ENCODE assay signal across 1 cellular context in the genomic region with DNA sequence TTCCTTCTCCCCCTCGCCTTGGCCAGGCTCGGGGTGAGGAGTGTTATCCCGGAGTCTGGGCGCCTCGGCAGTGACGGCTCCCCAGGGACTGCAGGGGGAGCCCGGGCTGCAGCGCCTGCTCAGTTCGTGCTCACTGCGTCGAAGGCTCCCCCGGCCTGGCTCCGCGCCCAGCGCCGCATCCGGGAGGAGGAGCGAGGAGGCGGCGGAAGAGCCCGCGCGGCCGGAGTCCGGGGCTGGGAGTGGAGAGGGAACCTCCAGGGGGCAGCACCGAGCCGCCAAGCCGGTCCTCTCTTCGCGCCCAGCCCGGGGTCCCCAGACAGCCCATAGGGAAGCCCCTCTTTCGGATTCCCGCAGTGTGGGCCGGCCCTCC.
A peak's percentile ranks its signal among the peaks of the same experiment; 100 is the strongest.
TF ChIP-seq lines count a peak whose summit lies in the region.

No MANE protein-coding gene starts in this region.

TF ChIP-seq in K562, 482 proteins besides CTCF, POLR2A, EP300 and RAD21 (continued from another document and continues in another):
- TF ChIP-seq MGA (IDR thresholded peaks at IDR 0.05) = peak; percentile 85
- no peak for TF ChIP-seq CBFA2T2 (conservative IDR thresholded peaks at IDR 0.05)
- TF ChIP-seq MBD1 (CRISPR knock-in tag; IDR thresholded peaks at IDR 0.05) = no peak
- 0 out of 2 replicates have a peak, but pooled peaks have one; percentile 11 for TF ChIP-seq MED1 (CRISPR knock-in tag; IDR thresholded peaks at IDR 0.05; ENCODE audit: borderline replicate concordance)
- no peak for TF ChIP-seq PRDM10 (IDR thresholded peaks at IDR 0.05; ENCODE audit: partially characterized antibody)
- peak; percentile 64 to 87 for TF ChIP-seq MAZ (CRISPR knock-in tag; conservative IDR thresholded peaks at IDR 0.05 in 1 of 2, IDR thresholded peaks at IDR 0.05 in 1 of 2)
- TF ChIP-seq ILK (tag; IDR thresholded peaks at IDR 0.05; ENCODE audit: borderline replicate concordance, low read depth) = no peak
- peak in 1 of 2 experiments; percentile 81; a peak in 2 of 4 replicates for TF ChIP-seq NONO (IDR thresholded peaks at IDR 0.05; ENCODE audit: low read depth in 2 of 2, low read length in 1 of 2)
- no peak for TF ChIP-seq NCOA6 (IDR thresholded peaks at IDR 0.05)
- no peak for TF ChIP-seq ZNF79 (CRISPR knock-in tag; IDR thresholded peaks at IDR 0.05; ENCODE audit: low read depth)
- no peak for TF ChIP-seq MEF2D (tag; conservative IDR thresholded peaks at IDR 0.05; ENCODE audit: low read depth)
- no peak for TF ChIP-seq GATAD2A (IDR thresholded peaks at IDR 0.05)
- TF ChIP-seq XRCC4 (IDR thresholded peaks at IDR 0.05; ENCODE audit: extremely low read depth, insufficient read depth, insufficient read length) = no peak
- no peak for TF ChIP-seq ZNF57 (CRISPR knock-in tag; IDR thresholded peaks at IDR 0.05)
- TF ChIP-seq ZHX1 (conservative IDR thresholded peaks at IDR 0.05; ENCODE audit: low read length) = no peak
- TF ChIP-seq HCFC1 (IDR thresholded peaks at IDR 0.05; ENCODE audit: low read depth, low read length) = peak; percentile 46
- TF ChIP-seq, protein P1, sequence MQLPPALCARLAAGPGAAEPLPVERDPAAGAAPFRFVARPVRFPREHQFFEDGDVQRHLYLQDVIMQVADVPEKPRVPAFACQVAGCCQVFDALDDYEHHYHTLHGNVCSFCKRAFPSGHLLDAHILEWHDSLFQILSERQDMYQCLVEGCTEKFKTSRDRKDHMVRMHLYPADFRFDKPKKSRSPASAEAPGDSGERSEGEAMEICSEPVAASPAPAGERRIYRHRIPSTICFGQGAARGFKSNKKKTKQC (CRISPR knock-in tag; IDR thresholded peaks at IDR 0.05) = peak; percentile 90
- TF ChIP-seq ZNF311 (CRISPR knock-in tag; IDR thresholded peaks at IDR 0.05) = no peak
- TF ChIP-seq HNRNPLL (IDR thresholded peaks at IDR 0.05; ENCODE audit: low read depth, low read length, poor library complexity, severe bottlenecking) = peak; percentile 59
- peak; percentile 95 for TF ChIP-seq FIP1L1 (IDR thresholded peaks at IDR 0.05; ENCODE audit: low read depth, low read length, poor library complexity, severe bottlenecking)
- TF ChIP-seq MTF1 (CRISPR knock-in tag; IDR thresholded peaks at IDR 0.05; ENCODE audit: borderline replicate concordance) = no peak
- TF ChIP-seq SPI1 (IDR thresholded peaks at IDR 0.05; ENCODE audit: borderline replicate concordance, low read depth, low read length) = 0 out of 2 replicates have a peak, but pooled peaks have one; percentile 6
- peak; percentile 94 for TF ChIP-seq HMGN3 (IDR thresholded peaks at IDR 0.05; ENCODE audit: borderline replicate concordance, extremely low read depth, insufficient read length, low read depth, low read length)
- peak in 2 of 3 experiments; percentile 70 to 92; a peak in 5 of 6 replicates for TF ChIP-seq ZBTB11 (CRISPR knock-in tag; IDR thresholded peaks at IDR 0.05)
